Comparison of ENCODE assay signal across 11 cellular contexts in the genomic region with DNA sequence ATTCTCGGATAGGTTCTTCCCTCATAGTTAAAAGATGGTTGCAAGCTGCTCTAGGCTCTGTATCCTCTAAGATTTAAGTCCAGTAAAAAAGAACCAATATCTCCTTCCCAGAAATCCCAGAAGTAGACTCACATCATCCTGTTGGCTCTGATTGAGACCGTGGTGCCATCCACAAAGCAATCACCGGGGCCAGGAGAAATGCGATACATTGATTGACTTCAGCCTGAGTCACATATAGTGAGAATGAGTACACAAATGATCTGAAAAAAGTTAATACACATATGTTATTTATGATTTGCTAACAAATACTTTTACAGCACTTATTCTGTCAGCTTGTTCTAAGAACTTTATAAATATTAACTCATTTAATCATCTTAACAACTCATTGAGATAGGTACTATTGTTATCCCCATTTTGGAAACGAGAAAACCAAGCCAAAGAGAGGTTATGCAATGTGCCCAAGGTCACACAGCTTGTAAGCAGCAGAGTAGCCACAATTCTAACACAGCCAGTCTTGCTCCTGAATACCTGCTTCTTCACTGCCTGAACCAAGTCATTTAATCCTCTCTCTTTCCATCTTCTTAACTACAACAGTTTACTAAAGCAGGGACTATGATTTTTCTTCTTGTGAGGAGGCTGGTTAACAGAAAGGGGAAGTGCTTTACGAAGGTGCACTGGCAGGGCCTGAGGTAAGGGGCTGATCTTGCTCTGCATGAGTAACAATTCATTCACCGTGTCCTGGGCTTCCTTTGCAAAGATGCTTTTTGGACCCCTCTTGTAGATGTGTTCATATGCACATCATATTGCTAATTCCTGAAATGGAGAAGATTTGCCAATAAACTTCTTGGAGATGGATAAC.
A peak's percentile ranks its signal among the peaks of the same experiment; 100 is the strongest.
DNase-seq lines count a peak whose midpoint lies in the region; ATAC-seq, FAIRE-seq and TF ChIP-seq lines count a peak whose summit lies in the region.
"Had no signal": no experiment of that assay in that cellular context is flagged by ENCODE, and none has a peak within 500 bp of the region (broad histone marks: within the 10 kb centered on the region; RNA-seq: fewer than 3 reads in every experiment).

No MANE protein-coding gene starts in this region.

- no peaks in the 10 kb centered on the region for H3K9me3 ChIP-seq in ascending aorta
- H3K9me3 ChIP-seq: SK-N-SH had no signal

- no peaks in the 10 kb centered on the region for H3K36me3 ChIP-seq in ascending aorta

- H3K27ac ChIP-seq in VCaP (peak overlapping the region; percentile 79; the same call in 1 of the 2 replicates), ascending aorta (no peak overlapping the region)

- TF ChIP-seq CTCF in VCaP (conservative IDR thresholded peaks at IDR 0.05) (no peak), ascending aorta (IDR thresholded peaks at IDR 0.05) (no peak)

- H3K27me3 ChIP-seq in ascending aorta = no peaks in the 10 kb centered on the region

- ATAC-seq in GM19452 (IDR thresholded peaks at IDR 0.05; ENCODE audit: unreplicated experiment) = peak; percentile 60
- ATAC-seq in HG03108 (IDR thresholded peaks at IDR 0.05; ENCODE audit: unreplicated experiment) = peak; percentile 65

- intact Hi-C loops in ascending aorta (cut with DNase I) = no loop called here

- DNase-seq in kidney tubule cell (ENCODE audit: low spot score) = no peak
- no peak for DNase-seq in ascending aorta (ENCODE audit: low spot score in 2 of 2)
- no peak for DNase-seq in ACHN
- DNase-seq in NCI-H446 (lab: John Stamatoyannopoulos, UW) = no peak
- DNase-seq: mesenchymal stem cell; SK-N-SH; stimulated activated naive CD4-positive, alpha-beta T cell treated with Interleukin-2 at 50 U/mL for 16 hours had no signal

- in situ Hi-C loops in ACHN (cut with HindIII; ENCODE audit: low pct_ligation_motif_present, low pct_unique_long_range_greater_than_20kb, low sequenced_read_pairs) = no loop called here

- H3K4me3 ChIP-seq in ascending aorta = no peak overlapping the region

- FAIRE-seq in A204.1 (lab: Jason Lieb, UNC) = peak; percentile 49

- peaks cover 0 to 25% of the 10 kb centered on the region in 2 donors for H3K4me1 ChIP-seq in ascending aorta
